In genomic region chr2:95059656-95060370, GRCh38 we compare ENCODE assay signal across 29 cellular contexts. TPM values are rescaled to one million over a fixed set of nuclear protein-coding genes. Genes with fewer than 3 reads are reported as not detected.
DNase-seq lines count a peak whose midpoint lies in the region; ATAC-seq, FAIRE-seq and TF ChIP-seq lines count a peak whose summit lies in the region.
"Had no signal": no experiment of that assay in that cellular context is flagged by ENCODE, and none has a peak within 500 bp of the region (broad histone marks: within the 10 kb centered on the region; RNA-seq: fewer than 3 reads in every experiment).

No MANE protein-coding gene starts in this region.

- TF ChIP-seq POLR2A in esophagus squamous epithelium (IDR thresholded peaks at IDR 0.05) = no peak

- 64 to 67% methylated on average over 12 of the region's 12 CpGs for WGBS in pancreas, 2 donors
- WGBS in aorta, 2 donors = 69 to 76% methylated on average over 12 of the region's 12 CpGs
- WGBS in esophagus squamous epithelium, 2 donors = 86 to 93% methylated on average over 4 to 9 of the region's 12 CpGs

- H3K4me3 ChIP-seq in pancreas (no peak overlapping the region), aorta (ENCODE audit: low read length in 2 of 2) (no peak overlapping the region), esophagus squamous epithelium (no peak overlapping the region)
- H3K4me3 ChIP-seq: esophagus muscularis mucosa, SK-N-MC had no signal

- no peak for FAIRE-seq in pancreas (lab: Jason Lieb, UNC)

- no peak for ATAC-seq in natural killer cell treated with Interleukin-12 subunit alpha and Interleukin-12 subunit beta and Interleukin-15 and Interleukin-18, amount 100 ng/mL, for 72 hours
- ATAC-seq in natural killer cell = no peak
- ATAC-seq in pancreas = no peak
- ATAC-seq in aorta (ENCODE audit: low FRiP score) = peak; percentile 19
- no peak for ATAC-seq in GM18870 (IDR thresholded peaks at IDR 0.05; ENCODE audit: unreplicated experiment)
- ATAC-seq in HG02981 (IDR thresholded peaks at IDR 0.05; ENCODE audit: unreplicated experiment) = no peak
- ATAC-seq: HCT116; left cardiac atrium; naive thymus-derived CD4-positive, alpha-beta T cell had no signal

- H3K36me3 ChIP-seq in pancreas = no peaks in the 10 kb centered on the region
- H3K36me3 ChIP-seq in aorta (ENCODE audit: control insufficient read depth in 1 of 2, insufficient read depth in 2 of 2, low read length in 1 of 2) = no peaks in the 10 kb centered on the region
- H3K36me3 ChIP-seq in esophagus squamous epithelium = no peaks in the 10 kb centered on the region
- H3K36me3 ChIP-seq: esophagus muscularis mucosa had no signal

- intact Hi-C loops in natural killer cell (cut with micrococcal nuclease) = no loop called here
- intact Hi-C loops in pancreas (cut with DNase I) = no loop called here
- intact Hi-C loops in aorta (cut with DNase I) = no loop called here
- intact Hi-C loops in esophagus squamous epithelium (cut with DNase I) = no loop called here

- H3K9me3 Mint-ChIP-seq in natural killer cell treated with Interleukin-12 subunit alpha and Interleukin-12 subunit beta and Interleukin-15 and Interleukin-18, amount 100 ng/mL, for 72 hours = no peaks in the 10 kb centered on the region
- no peaks in the 10 kb centered on the region for H3K9me3 Mint-ChIP-seq in natural killer cell
- H3K9me3 Mint-ChIP-seq: central memory CD8-positive, alpha-beta T cell; T-helper 2 cell treated with Interferon-gamma antibody and Interleukin-4, amounts not matched to agents 5 μg/mL and 100 μg/mL, for 36 hours had no signal

- no peak overlapping the region for H3K27ac Mint-ChIP-seq in natural killer cell treated with Interleukin-12 subunit alpha and Interleukin-12 subunit beta and Interleukin-15 and Interleukin-18, amount 100 ng/mL, for 72 hours
- no peak overlapping the region for H3K27ac Mint-ChIP-seq in natural killer cell
- H3K27ac Mint-ChIP-seq: T-helper 2 cell treated with Interferon-gamma antibody and Interleukin-4, amounts not matched to agents 5 μg/mL and 100 μg/mL, for 36 hours had no signal

- no peaks in the 10 kb centered on the region for H3K9me3 ChIP-seq in pancreas
- H3K9me3 ChIP-seq in aorta (ENCODE audit: control insufficient read depth, low read length) = no peaks in the 10 kb centered on the region
- H3K9me3 ChIP-seq in esophagus squamous epithelium = no peaks in the 10 kb centered on the region
- H3K9me3 ChIP-seq: esophagus muscularis mucosa had no signal

- TF ChIP-seq CTCF in natural killer cell (IDR thresholded peaks at IDR 0.05) (no peak), pancreas (IDR thresholded peaks at IDR 0.05) (no peak), esophagus squamous epithelium (IDR thresholded peaks at IDR 0.05) (peak in 1 of 6 experiments; percentile 8)

- H3K4me1 Mint-ChIP-seq in natural killer cell treated with Interleukin-12 subunit alpha and Interleukin-12 subunit beta and Interleukin-15 and Interleukin-18, amount 100 ng/mL, for 72 hours (ENCODE audit: low read depth in 2 of 2) = peaks cover 5 to 8% of the 10 kb centered on the region in 2 donors
- no peaks in the 10 kb centered on the region for H3K4me1 Mint-ChIP-seq in natural killer cell

- H3K4me1 ChIP-seq in pancreas (no peaks in the 10 kb centered on the region), aorta (ENCODE audit: control insufficient read depth in 1 of 2, insufficient read depth in 2 of 2, low read length in 2 of 2) (no peaks in the 10 kb centered on the region), esophagus squamous epithelium (peaks cover 12 to 82% (median 22%) of the 10 kb centered on the region in 3 donors)
- H3K4me1 ChIP-seq: esophagus muscularis mucosa, parathyroid adenoma had no signal

- peak; percentile 35 for DNase-seq in natural killer cell treated with Interleukin-12 subunit alpha and Interleukin-12 subunit beta and Interleukin-15 and Interleukin-18, amount 100 ng/mL, for 72 hours (ENCODE audit: low spot score)
- no peak for DNase-seq in natural killer cell
- no peak for DNase-seq in caudate nucleus (lab: John Stamatoyannopoulos, UW)
- DNase-seq in pancreas = no peak
- peak in 1 of 2 donors; percentile 49 for DNase-seq in aorta
- no peak for DNase-seq in esophagus squamous epithelium (lab: John Stamatoyannopoulos, UW)
- DNase-seq: AML-193; amniotic stem cell; COR-L47; effector CD4-positive, alpha-beta T cell; Kasumi-1; left cardiac atrium; mesenchymal stem cell; NCI-H1048; NCI-H1930; stimulated activated CD4-positive, alpha-beta T cell treated with anti-CD3 and anti-CD28 coated beads, Interleukin-2, amount 100 ng/mL, for 24 hours; stimulated activated naive CD4-positive, alpha-beta T cell treated with Interleukin-2 at 50 U/mL for 16 hours had no signal

- peak overlapping the region; percentile 99 for H3K27ac ChIP-seq in caudate nucleus (ENCODE audit: low read depth, low read length)
- H3K27ac ChIP-seq in pancreas = peak overlapping the region in 3 of 4 donors; percentile 13 to 72 (median 55)
- H3K27ac ChIP-seq in aorta (ENCODE audit: low read depth in 1 of 2, low read length in 2 of 2) = no peak overlapping the region
- H3K27ac ChIP-seq in esophagus squamous epithelium = peak overlapping the region in 2 of 4 donors; percentile 76
- H3K27ac ChIP-seq: parathyroid adenoma, SK-N-MC had no signal

- no peaks in the 10 kb centered on the region for H3K27me3 ChIP-seq in pancreas
- H3K27me3 ChIP-seq in aorta (ENCODE audit: control insufficient read depth in 1 of 2, insufficient read depth in 2 of 2, low read length in 1 of 2) = no peaks in the 10 kb centered on the region
- peaks cover 0 to 14% (median 0%) of the 10 kb centered on the region in 4 donors for H3K27me3 ChIP-seq in esophagus squamous epithelium

- no peak overlapping the region for H3K4me3 Mint-ChIP-seq in natural killer cell treated with Interleukin-12 subunit alpha and Interleukin-12 subunit beta and Interleukin-15 and Interleukin-18, amount 100 ng/mL, for 72 hours
- H3K4me3 Mint-ChIP-seq in natural killer cell = no peak overlapping the region
- H3K4me3 Mint-ChIP-seq: central memory CD8-positive, alpha-beta T cell; T-helper 2 cell treated with Interferon-gamma antibody and Interleukin-4, amounts not matched to agents 5 μg/mL and 100 μg/mL, for 36 hours had no signal

- no peaks in the 10 kb centered on the region for H3K36me3 Mint-ChIP-seq in natural killer cell treated with Interleukin-12 subunit alpha and Interleukin-12 subunit beta and Interleukin-15 and Interleukin-18, amount 100 ng/mL, for 72 hours
- no peaks in the 10 kb centered on the region for H3K36me3 Mint-ChIP-seq in natural killer cell

- H3K27me3 Mint-ChIP-seq in natural killer cell treated with Interleukin-12 subunit alpha and Interleukin-12 subunit beta and Interleukin-15 and Interleukin-18, amount 100 ng/mL, for 72 hours = peaks cover 11 to 12% of the 10 kb centered on the region in 2 donors
- peaks cover 0 to 6% of the 10 kb centered on the region in 2 donors for H3K27me3 Mint-ChIP-seq in natural killer cell (ENCODE audit: low read depth in 2 of 2)
- H3K27me3 Mint-ChIP-seq: naive thymus-derived CD4-positive, alpha-beta T cell had no signal

RNA-seq across cellular contexts. Expression of gene MAL, which starts 34.3 kb away (rescaled TPM):
- total RNA-seq in natural killer cell treated with Interleukin-12 subunit alpha and Interleukin-12 subunit beta and Interleukin-15 and Interleukin-18, amount 100 ng/mL, for 72 hours = 1 to 10 TPM; 1.2 to 2.2 TPM
- total RNA-seq in natural killer cell = 1 to 10 TPM in 2 of 3 donors, under 1 TPM in 1; 0.54 to 3.3 (median 1.8) TPM
- total RNA-seq in pancreas = 1 to 10 TPM in 1 of 6 donors, under 1 TPM in 4, not detected in 1; 0.25 to 1.2 (median 0.55) TPM
- polyA plus RNA-seq in pancreas = 1 to 10 TPM; 1.6 to 1.9 TPM
- total RNA-seq in aorta = 1 to 10 TPM; 1.2 to 1.9 TPM
- 1 to 10 TPM in 1 of 2 donors, under 1 TPM in 1; 0.49 to 2.0 TPM for polyA plus RNA-seq in aorta
- 1,000 to 10,000 TPM in 1 of 4 donors, 100 to 1,000 TPM in 3; 469 to 1,903 (median 516) TPM for total RNA-seq in esophagus squamous epithelium
- total RNA-seq: HT1080, NCI-H460, RPMI7951 had no signal

Comparison
In these comparisons a context has a peak if more than half of its experiments do, and no peak if none do; other contexts are left out.
1. H3K27ac ChIP-seq: peak in caudate nucleus (single experiment) and pancreas (3 of 4); none in aorta (0 of 2).
2. RNA of gene MAL, which starts 34.3 kb away (total RNA-seq): 469 to 1,903 TPM in esophagus squamous epithelium; 1.2 to 2.2 TPM in natural killer cell treated with Interleukin-12 subunit alpha and Interleukin-12 subunit beta and Interleukin-15 and Interleukin-18, amount 100 ng/mL, for 72 hours, 1.2 to 1.9 TPM in aorta, 0.54 to 3.3 TPM in natural killer cell and 0.25 to 1.2 TPM in pancreas; every median in the first group is over 100 times any median in the second.